ENCODE assay signal across 20 cellular contexts in genomic region chr4:78662661-78663060, GRCh38.
A peak's percentile ranks its signal among the peaks of the same experiment; 100 is the strongest.
DNase-seq lines count a peak whose midpoint lies in the region; ATAC-seq, FAIRE-seq and TF ChIP-seq lines count a peak whose summit lies in the region.
"Had no signal": no experiment of that assay in that cellular context is flagged by ENCODE, and none has a peak within 500 bp of the region (broad histone marks: within the 10 kb centered on the region; RNA-seq: fewer than 3 reads in every experiment).

No MANE protein-coding gene starts in this region.

- BruUV-seq in endothelial cell of umbilical vein (replicated peaks; lab: Mats Ljungman, UMichigan): no TSS peak

- H3K36me3 ChIP-seq in GM23248 (ENCODE audit: low read depth) (no peaks in the 10 kb centered on the region), SJSA1 (no peaks in the 10 kb centered on the region), endothelial cell of umbilical vein (ENCODE audit: control insufficient read depth in 2 of 2, extremely low read depth in 1 of 2, insufficient read depth in 2 of 2, low read length in 2 of 2) (no peaks in the 10 kb centered on the region)
- H3K36me3 ChIP-seq: pancreas, tibial nerve had no signal

- TF ChIP-seq CTCF in endothelial cell of umbilical vein (IDR thresholded peaks at IDR 0.05; ENCODE audit: extremely low read depth in 1 of 2, insufficient read depth in 1 of 2, low read depth in 1 of 2, low read length in 2 of 2): no peak

- POLR2A ChIA-PET in endothelial cell of umbilical vein (lab: Charles Lee): no interaction called here

- CTCF ChIA-PET in endothelial cell of umbilical vein (lab: Charles Lee): interaction anchor here (1.0 to 7.6 kb wide), 4 partner anchors 9 to 114 kb away, joined by 3 to 75 read pairs (median 9); partner anchors contain the start of gene BMP2K

- H4K20me1 ChIP-seq in GM23248 (ENCODE audit: insufficient read depth) (no peaks in the 10 kb centered on the region), endothelial cell of umbilical vein (replicated peaks; ENCODE audit: control insufficient read depth, extremely low read depth, insufficient read depth, low read length) (no peaks in the 10 kb centered on the region)

- no peak for TF ChIP-seq POLR2A in endothelial cell of umbilical vein (IDR thresholded peaks at IDR 0.05; ENCODE audit: low read depth, low read length)

- H3K27ac Mint-ChIP-seq in stimulated activated memory B cell treated with anti-CD40 and anti-IgM and Interleukin-4, amounts not matched to agents 10 μg/mL and 1 μg/mL and 100 μg/mL, for 72 hours: peak overlapping the region; percentile 26
- H3K27ac Mint-ChIP-seq: activated naive CD8-positive, alpha-beta T cell treated with anti-CD3 and anti-CD28 coated beads for 36 hours had no signal

- intact Hi-C loops in endothelial cell of umbilical vein (cut with micrococcal nuclease): no loop called here

- H3K4me1 Mint-ChIP-seq in stimulated activated memory B cell treated with anti-CD40 and anti-IgM and Interleukin-4, amounts not matched to agents 10 μg/mL and 1 μg/mL and 100 μg/mL, for 72 hours: peaks cover 69% of the 10 kb centered on the region

- H3K27ac ChIP-seq in GM23248 (no peak overlapping the region), SJSA1 (peak overlapping the region; percentile 68), endothelial cell of umbilical vein (ENCODE audit: insufficient read depth, low read depth, low read length) (no peak overlapping the region)

- no peaks in the 10 kb centered on the region for H3K9me1 ChIP-seq in endothelial cell of umbilical vein (replicated peaks; ENCODE audit: control insufficient read depth, extremely low read depth, insufficient read depth, low read length)

- dilution Hi-C loops in endothelial cell of umbilical vein (cut with MboI; ENCODE audit: extremely low pct_ligation_motif_present, low sequenced_read_pairs): no loop called here

- H3K27me3 Mint-ChIP-seq in stimulated activated memory B cell treated with anti-CD40 and anti-IgM and Interleukin-4, amounts not matched to agents 10 μg/mL and 1 μg/mL and 100 μg/mL, for 72 hours: no peaks in the 10 kb centered on the region
- H3K27me3 Mint-ChIP-seq: activated naive CD8-positive, alpha-beta T cell treated with anti-CD3 and anti-CD28 coated beads for 36 hours; naive B cell had no signal

- no peaks in the 10 kb centered on the region for H3K9me3 Mint-ChIP-seq in stimulated activated memory B cell treated with anti-CD40 and anti-IgM and Interleukin-4, amounts not matched to agents 10 μg/mL and 1 μg/mL and 100 μg/mL, for 72 hours
- H3K9me3 Mint-ChIP-seq: activated naive CD8-positive, alpha-beta T cell treated with anti-CD3 and anti-CD28 coated beads for 36 hours; brain; naive B cell had no signal

- H3K9me3 ChIP-seq in GM23248 (ENCODE audit: low read depth) (no peaks in the 10 kb centered on the region), SJSA1 (replicated peaks) (no peaks in the 10 kb centered on the region), endothelial cell of umbilical vein (replicated peaks; ENCODE audit: control insufficient read depth, insufficient read depth, low read length) (no peaks in the 10 kb centered on the region)
- H3K9me3 ChIP-seq: pancreas, tibial nerve had no signal

- H3F3A ChIP-seq in GM23248 (ENCODE audit: insufficient read depth): peaks cover 43% of the 10 kb centered on the region

- no peaks in the 10 kb centered on the region for H3K79me2 ChIP-seq in GM23248 (ENCODE audit: insufficient read depth)
- H3K79me2 ChIP-seq in endothelial cell of umbilical vein (ENCODE audit: control insufficient read depth, insufficient read depth, low read length): no peaks in the 10 kb centered on the region

- FAIRE-seq in endothelial cell of umbilical vein (lab: Jason Lieb, UNC): no peak
- FAIRE-seq: pancreas had no signal

- no peaks in the 10 kb centered on the region for H3K36me3 Mint-ChIP-seq in stimulated activated memory B cell treated with anti-CD40 and anti-IgM and Interleukin-4, amounts not matched to agents 10 μg/mL and 1 μg/mL and 100 μg/mL, for 72 hours
- H3K36me3 Mint-ChIP-seq: brain, naive B cell had no signal

- no peak for ATAC-seq in stimulated activated memory B cell treated with anti-CD40 and anti-IgM and Interleukin-4, amounts not matched to agents 10 μg/mL and 1 μg/mL and 100 μg/mL, for 72 hours
- ATAC-seq in GM19463 (IDR thresholded peaks at IDR 0.05; ENCODE audit: unreplicated experiment) (no peak), GM19023 (IDR thresholded peaks at IDR 0.05; ENCODE audit: unreplicated experiment) (no peak)

- H2AFZ ChIP-seq in GM23248: no peak overlapping the region
- H2AFZ ChIP-seq in endothelial cell of umbilical vein (ENCODE audit: low read depth, low read length): no peak overlapping the region

- H3K9ac ChIP-seq in GM23248 (no peak overlapping the region), endothelial cell of umbilical vein (replicated peaks; ENCODE audit: extremely low read depth, insufficient read depth, low read length) (no peak overlapping the region)

- H3K27me3 ChIP-seq in GM23248 (replicated peaks; ENCODE audit: insufficient read depth) (no peaks in the 10 kb centered on the region), SJSA1 (replicated peaks) (no peaks in the 10 kb centered on the region), endothelial cell of umbilical vein (ENCODE audit: control insufficient read depth in 2 of 2, insufficient read depth in 2 of 2, low read length in 2 of 2) (no peaks in the 10 kb centered on the region)
- H3K27me3 ChIP-seq: pancreas, tibial nerve had no signal

- WGBS in GM23248 (ENCODE audit: low coverage in 1 of 2, low lambda C conversion rate in 2 of 2, missing lambda C conversion rate in 2 of 2), 2 experiments: 65 to 82% methylated on average over 1 of the region's 1 CpG

- H3K4me2 ChIP-seq in GM23248 (ENCODE audit: unreplicated experiment) (peak overlapping the region; percentile 49), endothelial cell of umbilical vein (ENCODE audit: insufficient read depth, low read length) (peak overlapping the region; percentile 70)

- no peaks in the 10 kb centered on the region for H3K9me2 ChIP-seq in GM23248 (ENCODE audit: insufficient read depth)

- in situ Hi-C loops in GM23248 (cut with MboI): no loop called here

- H3K4me3 ChIP-seq in GM23248 (no peak overlapping the region), SJSA1 (no peak overlapping the region), endothelial cell of umbilical vein (replicated peaks in 1 of 3; ENCODE audit: insufficient read depth in 1 of 3, low read depth in 1 of 3, low read length in 3 of 3) (no peak overlapping the region)
- H3K4me3 ChIP-seq: pancreas had no signal

- H3K4me1 ChIP-seq in GM23248 (ENCODE audit: insufficient read depth) (peaks cover 42% of the 10 kb centered on the region), SJSA1 (replicated peaks) (peaks cover 46% of the 10 kb centered on the region), endothelial cell of umbilical vein (ENCODE audit: control insufficient read depth, extremely low read depth, insufficient read depth, low read length) (peaks cover 65% of the 10 kb centered on the region)

- H3K4me3 Mint-ChIP-seq in stimulated activated memory B cell treated with anti-CD40 and anti-IgM and Interleukin-4, amounts not matched to agents 10 μg/mL and 1 μg/mL and 100 μg/mL, for 72 hours: no peak overlapping the region
- H3K4me3 Mint-ChIP-seq: activated CD8-positive, alpha-beta memory T cell treated with anti-CD3 and anti-CD28 coated beads, Interleukin-2, amount 10 ng/mL, durations not matched to agents 7 days and 5 days; activated naive CD8-positive, alpha-beta T cell treated with anti-CD3 and anti-CD28 coated beads for 36 hours had no signal

- DNase-seq in GM23248: no peak
- no peak for DNase-seq in SJSA1 (ENCODE audit: low read depth in 1 of 2, low spot score in 2 of 2)
- DNase-seq in endothelial cell of umbilical vein (ENCODE audit: low read depth, low spot score): no peak
- DNase-seq in activated CD4-positive, alpha-beta T cell treated with anti-CD3 and anti-CD28 coated beads, Interleukin-2, amount 50 U/mL, for 1 hour: no peak
- DNase-seq: activated CD4-positive, CD25-positive, alpha-beta regulatory T cell treated with anti-CD3 and anti-CD28 coated beads, Interleukin-2, amount 50 U/mL, for 72 hours; activated CD8-positive, alpha-beta memory T cell treated with anti-CD3 and anti-CD28 coated beads, Interleukin-2, amount 10 ng/mL, durations not matched to agents 7 days and 5 days; activated naive CD8-positive, alpha-beta T cell treated with anti-CD3 and anti-CD28 coated beads for 36 hours; COR-L47; cortex of kidney; DND-41; H7; naive B cell; NCI-H2029; pancreas; stimulated activated CD4-positive, alpha-beta T cell treated with anti-CD3 and anti-CD28 coated beads, Interleukin-1b, Interleukin-23, amount 100 ng/mL, for 48 hours had no signal

TF ChIP-seq in endothelial cell of umbilical vein, 7 proteins besides CTCF, POLR2A, EP300 and RAD21:
- TF ChIP-seq FOS (IDR thresholded peaks at IDR 0.05; ENCODE audit: borderline replicate concordance, insufficient read depth, low read length): no peak
- no peak for TF ChIP-seq MYC (IDR thresholded peaks at IDR 0.05; ENCODE audit: low read depth, low read length)
- no peak for TF ChIP-seq EZH2 (IDR thresholded peaks at IDR 0.05; ENCODE audit: borderline replicate concordance, low read depth, low read length, severe bottlenecking)
- no peak for TF ChIP-seq GATA2 (IDR thresholded peaks at IDR 0.05; ENCODE audit: insufficient read depth, insufficient read length, low read depth, low read length)
- no peak for TF ChIP-seq POLR2AphosphoS5 (IDR thresholded peaks at IDR 0.05; ENCODE audit: insufficient read depth, low read depth, low read length)
- TF ChIP-seq JUN (IDR thresholded peaks at IDR 0.05; ENCODE audit: borderline replicate concordance, insufficient read depth, insufficient read length, low read depth): no peak
- TF ChIP-seq MAX (IDR thresholded peaks at IDR 0.05; ENCODE audit: insufficient read depth, insufficient read length): no peak
